Comparison of ENCODE assay signal across 1 cellular context in the genomic region with DNA sequence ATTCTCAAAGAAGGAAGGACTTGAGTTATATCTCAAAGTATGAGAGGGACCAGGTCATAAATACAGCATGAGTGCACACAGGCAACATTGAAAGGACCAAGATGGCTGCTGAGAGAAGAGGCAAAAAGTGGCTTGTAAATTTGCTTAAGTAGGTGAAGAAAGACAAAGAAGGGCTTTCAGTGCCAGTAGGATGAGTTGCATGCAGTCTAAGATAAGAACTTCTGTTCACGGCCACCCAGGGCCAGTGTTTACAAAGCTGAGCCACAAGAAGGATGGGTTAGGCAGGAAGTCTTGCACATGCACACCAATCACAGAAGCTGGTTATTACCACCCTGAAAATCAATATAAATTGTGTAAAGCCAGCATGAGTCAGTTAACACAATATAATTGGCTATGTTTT.
TF ChIP-seq lines count a peak whose summit lies in the region.

No MANE protein-coding gene starts in this region.

TF ChIP-seq in HEK293, 187 proteins besides CTCF, POLR2A, EP300 and RAD21 (continued from another document):
- TF ChIP-seq, protein P1, sequence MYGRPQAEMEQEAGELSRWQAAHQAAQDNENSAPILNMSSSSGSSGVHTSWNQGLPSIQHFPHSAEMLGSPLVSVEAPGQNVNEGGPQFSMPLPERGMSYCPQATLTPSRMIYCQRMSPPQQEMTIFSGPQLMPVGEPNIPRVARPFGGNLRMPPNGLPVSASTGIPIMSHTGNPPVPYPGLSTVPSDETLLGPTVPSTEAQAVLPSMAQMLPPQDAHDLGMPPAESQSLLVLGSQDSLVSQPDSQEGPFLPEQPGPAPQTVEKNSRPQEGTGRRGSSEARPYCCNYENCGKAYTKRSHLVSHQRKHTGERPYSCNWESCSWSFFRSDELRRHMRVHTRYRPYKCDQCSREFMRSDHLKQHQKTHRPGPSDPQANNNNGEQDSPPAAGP (tag by site-specific recombination; IDR thresholded peaks at IDR 0.05): 0 out of 2 replicates have a peak, but pooled peaks have one; percentile 18
- TF ChIP-seq ZIC2 (tag by site-specific recombination; IDR thresholded peaks at IDR 0.05): peak; percentile 28; the same call in 1 of the 2 replicates
- TF ChIP-seq, protein P2, sequence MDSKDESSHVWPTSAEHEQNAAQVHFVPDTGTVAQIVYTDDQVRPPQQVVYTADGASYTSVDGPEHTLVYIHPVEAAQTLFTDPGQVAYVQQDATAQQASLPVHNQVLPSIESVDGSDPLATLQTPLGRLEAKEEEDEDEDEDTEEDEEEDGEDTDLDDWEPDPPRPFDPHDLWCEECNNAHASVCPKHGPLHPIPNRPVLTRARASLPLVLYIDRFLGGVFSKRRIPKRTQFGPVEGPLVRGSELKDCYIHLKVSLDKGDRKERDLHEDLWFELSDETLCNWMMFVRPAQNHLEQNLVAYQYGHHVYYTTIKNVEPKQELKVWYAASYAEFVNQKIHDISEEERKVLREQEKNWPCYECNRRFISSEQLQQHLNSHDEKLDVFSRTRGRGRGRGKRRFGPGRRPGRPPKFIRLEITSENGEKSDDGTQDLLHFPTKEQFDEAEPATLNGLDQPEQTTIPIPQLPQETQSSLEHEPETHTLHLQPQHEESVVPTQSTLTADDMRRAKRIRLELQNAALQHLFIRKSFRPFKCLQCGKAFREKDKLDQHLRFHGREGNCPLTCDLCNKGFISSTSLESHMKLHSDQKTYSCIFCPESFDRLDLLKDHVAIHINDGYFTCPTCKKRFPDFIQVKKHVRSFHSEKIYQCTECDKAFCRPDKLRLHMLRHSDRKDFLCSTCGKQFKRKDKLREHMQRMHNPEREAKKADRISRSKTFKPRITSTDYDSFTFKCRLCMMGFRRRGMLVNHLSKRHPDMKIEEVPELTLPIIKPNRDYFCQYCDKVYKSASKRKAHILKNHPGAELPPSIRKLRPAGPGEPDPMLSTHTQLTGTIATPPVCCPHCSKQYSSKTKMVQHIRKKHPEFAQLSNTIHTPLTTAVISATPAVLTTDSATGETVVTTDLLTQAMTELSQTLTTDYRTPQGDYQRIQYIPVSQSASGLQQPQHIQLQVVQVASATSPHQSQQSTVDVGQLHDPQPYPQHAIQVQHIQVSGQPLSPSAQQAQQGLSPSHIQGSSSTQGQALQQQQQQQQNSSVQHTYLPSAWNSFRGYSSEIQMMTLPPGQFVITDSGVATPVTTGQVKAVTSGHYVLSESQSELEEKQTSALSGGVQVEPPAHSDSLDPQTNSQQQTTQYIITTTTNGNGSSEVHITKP (tag by site-specific recombination; IDR thresholded peaks at IDR 0.05): no peak
- no peak for TF ChIP-seq ZNF426 (tag by site-specific recombination; IDR thresholded peaks at IDR 0.05)
- no peak for TF ChIP-seq KLF1 (tag by site-specific recombination; IDR thresholded peaks at IDR 0.05)
